Comparison of ENCODE assay signal across 10 cellular contexts in genomic region chr5:154287136-154287535, GRCh38.
DNase-seq lines count a peak whose midpoint lies in the region; ATAC-seq and TF ChIP-seq lines count a peak whose summit lies in the region.
"Had no signal": no experiment of that assay in that cellular context is flagged by ENCODE, and none has a peak within 500 bp of the region (broad histone marks: within the 10 kb centered on the region; RNA-seq: fewer than 3 reads in every experiment).

No MANE protein-coding gene starts in this region.

- DNase-seq in colonic mucosa (peak; percentile 78), left lobe of liver (ENCODE audit: low spot score) (no peak), tibial artery (no peak), activated gamma-delta T cell (lab: John Stamatoyannopoulos, UW) (no peak), germinal center (ENCODE audit: low spot score) (no peak)
- DNase-seq: ovary had no signal

- H3K27me3 ChIP-seq in HUES48 (ENCODE audit: control insufficient read depth, insufficient read depth, low read length), result no peaks in the 10 kb centered on the region
- no peaks in the 10 kb centered on the region for H3K27me3 ChIP-seq in colonic mucosa
- no peaks in the 10 kb centered on the region for H3K27me3 ChIP-seq in tibial artery
- H3K27me3 ChIP-seq: ovary had no signal

- H3K4me3 ChIP-seq in HUES48 (ENCODE audit: low read depth, low read length) (no peak overlapping the region), colonic mucosa (no peak overlapping the region), tibial artery (no peak overlapping the region)
- H3K4me3 ChIP-seq: ovary had no signal

- H3K27ac ChIP-seq in HUES48 (ENCODE audit: low read depth, low read length) (peak overlapping the region; percentile 80), colonic mucosa (peak overlapping the region; percentile 35), tibial artery (peak overlapping the region; percentile 66 to 71)

- intact Hi-C loops in colonic mucosa (cut with DNase I) (no loop called here), tibial artery (cut with DNase I; ENCODE audit: low total_unique reads) (no loop called here)

- H3K9ac ChIP-seq in HUES48 (ENCODE audit: low read depth, low read length), result no peak overlapping the region
- no peak overlapping the region for H3K9ac ChIP-seq in colonic mucosa (ENCODE audit: low read depth in 2 of 2, low read length in 2 of 2)

- H3K9me3 ChIP-seq in HUES48 (ENCODE audit: control insufficient read depth, insufficient read depth, low read length) (no peaks in the 10 kb centered on the region), colonic mucosa (no peaks in the 10 kb centered on the region), tibial artery (no peaks in the 10 kb centered on the region)
- H3K9me3 ChIP-seq: ovary had no signal

- H3K4me1 ChIP-seq in HUES48 (ENCODE audit: control insufficient read depth, insufficient read depth, low read length) (peaks cover 35% of the 10 kb centered on the region), colonic mucosa (peaks cover 12% of the 10 kb centered on the region), tibial artery (peaks cover 7 to 42% (median 26%) of the 10 kb centered on the region in 4 donors)

- no peaks in the 10 kb centered on the region for H3K36me3 ChIP-seq in HUES48 (ENCODE audit: control insufficient read depth, insufficient read depth, low read length)
- H3K36me3 ChIP-seq in colonic mucosa, result no peaks in the 10 kb centered on the region
- no peaks in the 10 kb centered on the region for H3K36me3 ChIP-seq in tibial artery
- H3K36me3 ChIP-seq: ovary had no signal

- peak; percentile 33 for ATAC-seq in left lobe of liver
- ATAC-seq in GM21447 (IDR thresholded peaks at IDR 0.05; ENCODE audit: unreplicated experiment), result no peak
- no peak for ATAC-seq in HG02642 (IDR thresholded peaks at IDR 0.05; ENCODE audit: poor library complexity, unreplicated experiment)
- ATAC-seq: activated naive CD4-positive, alpha-beta T cell treated with anti-CD3 and anti-CD28 coated beads, Interleukin-2, amount 50 U/mL, for 72 hours had no signal

- TF ChIP-seq CTCF in colonic mucosa (IDR thresholded peaks at IDR 0.05) (no peak), tibial artery (IDR thresholded peaks at IDR 0.05) (no peak)
